In genomic region chr7:99559276-99559915, GRCh38 we compare ENCODE assay signal across 9 cellular contexts. TPM values are rescaled to one million over a fixed set of nuclear protein-coding genes. Genes with fewer than 3 reads are reported as not detected.
DNase-seq lines count a peak whose midpoint lies in the region; ATAC-seq and TF ChIP-seq lines count a peak whose summit lies in the region.
"Had no signal": no experiment of that assay in that cellular context is flagged by ENCODE, and none has a peak within 500 bp of the region (broad histone marks: within the 10 kb centered on the region; RNA-seq: fewer than 3 reads in every experiment).

No MANE protein-coding gene starts in this region.

- H3K4me1 ChIP-seq in HUES6 (ENCODE audit: control insufficient read depth, insufficient read depth, low read length) (peaks cover 9% of the 10 kb centered on the region; the same call in 1 of the 2 replicates), stomach (peaks cover 18 to 64% (median 52%) of the 10 kb centered on the region in 4 donors)

- H3K36me3 ChIP-seq in HUES6 (ENCODE audit: control insufficient read depth, insufficient read depth, low read length), result peaks cover 47% of the 10 kb centered on the region
- peaks cover 40 to 66% (median 61%) of the 10 kb centered on the region in 4 donors for H3K36me3 ChIP-seq in stomach

- H3K27me3 ChIP-seq in HUES6 (ENCODE audit: control insufficient read depth, insufficient read depth, low read length) (no peaks in the 10 kb centered on the region), stomach (no peaks in the 10 kb centered on the region)

- peak overlapping the region; percentile 94 for H3K27ac ChIP-seq in HUES6 (ENCODE audit: low read depth, low read length)
- peak overlapping the region; percentile 91 to 99 (median 98) for H3K27ac ChIP-seq in stomach

- TF ChIP-seq EP300 in stomach (IDR thresholded peaks at IDR 0.05), result no peak

- H3K4me3 ChIP-seq in HUES6 (ENCODE audit: low read depth, low read length) (peak overlapping the region; percentile 94), iPS-18c (ENCODE audit: insufficient read depth, low read depth, low read length) (peak overlapping the region; percentile 100), stomach (peak overlapping the region; percentile 74 to 93 (median 85))

- H3K36me3 Mint-ChIP-seq in activated naive CD4-positive, alpha-beta T cell treated with anti-CD3 and anti-CD28 coated beads, Interleukin-2, amount 50 U/mL, for 72 hours, result peaks cover 45 to 58% of the 10 kb centered on the region in 2 donors

- no peak for TF ChIP-seq POLR2A in stomach (IDR thresholded peaks at IDR 0.05)

- H3K9me3 ChIP-seq in HUES6 (ENCODE audit: control insufficient read depth, insufficient read depth, low read depth, low read length) (no peaks in the 10 kb centered on the region), iPS-18c (ENCODE audit: control insufficient read depth, insufficient read depth, low read length) (no peaks in the 10 kb centered on the region), stomach (no peaks in the 10 kb centered on the region)

- TF ChIP-seq CTCF in stomach (IDR thresholded peaks at IDR 0.05), result no peak

- H3K9ac ChIP-seq in HUES6 (ENCODE audit: low read length), result peak overlapping the region; percentile 100

- no peak for DNase-seq in activated naive CD4-positive, alpha-beta T cell treated with anti-CD3 and anti-CD28 coated beads, Interleukin-2, amount 50 U/mL, for 72 hours (ENCODE audit: low spot score in 2 of 2)
- DNase-seq in stomach, result no peak
- no peak for DNase-seq in activated effector memory CD4-positive, alpha-beta T cell treated with Interleukin-2 at 50 U/mL for 16 hours
- DNase-seq in NCI-H187 treated with DMSO at 0.1 percent for 48 hours (lab: John Stamatoyannopoulos, UW), result no peak
- DNase-seq in DMS 273 (lab: John Stamatoyannopoulos, UW; ENCODE audit: unreplicated experiment), result no peak
- DNase-seq in foreskin melanocyte, result no peak

- peak overlapping the region; percentile 97 to 100 for H3K27ac Mint-ChIP-seq in activated naive CD4-positive, alpha-beta T cell treated with anti-CD3 and anti-CD28 coated beads, Interleukin-2, amount 50 U/mL, for 72 hours

- 23 to 29% (median 23%) methylated on average over 24 of the region's 24 CpGs for WGBS in stomach, 5 donors

- ATAC-seq in activated naive CD4-positive, alpha-beta T cell treated with anti-CD3 and anti-CD28 coated beads, Interleukin-2, amount 50 U/mL, for 72 hours, result no peak

- intact Hi-C loops in stomach (cut with DNase I; ENCODE audit: low total_unique reads), result loop anchor here (10.0 kb wide), 1 partner anchor 55 kb away; the partner anchor contains the start of genes ZKSCAN5 and ZNF394

- no peaks in the 10 kb centered on the region for H3K9me3 Mint-ChIP-seq in activated naive CD4-positive, alpha-beta T cell treated with anti-CD3 and anti-CD28 coated beads, Interleukin-2, amount 50 U/mL, for 72 hours

RNA-seq across cellular contexts. Expression of gene ZNF655, which starts 1.0 kb away (rescaled TPM):
- total RNA-seq in activated naive CD4-positive, alpha-beta T cell treated with anti-CD3 and anti-CD28 coated beads, Interleukin-2, amount 50 U/mL, for 72 hours, result 10 to 100 TPM; 50.8 to 66.7 TPM
- 100 to 1,000 TPM in 2 of 5 donors, 10 to 100 TPM in 3; 55.8 to 162 (median 94.5) TPM for total RNA-seq in stomach
- 10 to 100 TPM; 33.0 to 41.2 (median 37.5) TPM for polyA plus RNA-seq in stomach

RNA-seq across cellular contexts. Expression of gene FAM200A, which starts 7.5 kb away (rescaled TPM):
- 1 to 10 TPM; 2.2 to 5.4 TPM for total RNA-seq in activated naive CD4-positive, alpha-beta T cell treated with anti-CD3 and anti-CD28 coated beads, Interleukin-2, amount 50 U/mL, for 72 hours
- 10 to 100 TPM in 1 of 5 donors, 1 to 10 TPM in 2, under 1 TPM in 2; 0.45 to 35.9 (median 3.3) TPM for total RNA-seq in stomach
- 1 to 10 TPM; 3.1 to 4.2 (median 3.5) TPM for polyA plus RNA-seq in stomach

RNA-seq across cellular contexts. Expression of gene TMEM225B, which starts 38.7 kb away (rescaled TPM):
- 1 to 10 TPM in 1 of 2 donors, under 1 TPM in 1; 0.76 to 4.1 TPM for total RNA-seq in activated naive CD4-positive, alpha-beta T cell treated with anti-CD3 and anti-CD28 coated beads, Interleukin-2, amount 50 U/mL, for 72 hours
- 1 to 10 TPM in 1 of 5 donors, under 1 TPM in 1, not detected in 3; 0.73 to 4.3 TPM for total RNA-seq in stomach
- 1 to 10 TPM in 1 of 3 donors, under 1 TPM in 1, not detected in 1; 0.75 to 1.2 TPM for polyA plus RNA-seq in stomach
- total RNA-seq: pulmonary artery endothelial cell had no signal

RNA-seq across cellular contexts. Expression of gene ZKSCAN5, which starts 54.9 kb away (rescaled TPM):
- 10 to 100 TPM in 1 of 2 donors, 1 to 10 TPM in 1; 9.6 to 14.0 TPM for total RNA-seq in activated naive CD4-positive, alpha-beta T cell treated with anti-CD3 and anti-CD28 coated beads, Interleukin-2, amount 50 U/mL, for 72 hours
- 10 to 100 TPM in 1 of 5 donors, 1 to 10 TPM in 3, under 1 TPM in 1; 0.58 to 11.4 (median 4.0) TPM for total RNA-seq in stomach
- 1 to 10 TPM; 2.7 to 3.8 (median 2.9) TPM for polyA plus RNA-seq in stomach

RNA-seq across cellular contexts. Expression of gene ZSCAN25, which starts 57.4 kb away (rescaled TPM):
- 10 to 100 TPM; 30.7 to 31.8 TPM for total RNA-seq in activated naive CD4-positive, alpha-beta T cell treated with anti-CD3 and anti-CD28 coated beads, Interleukin-2, amount 50 U/mL, for 72 hours
- 10 to 100 TPM; 10.7 to 16.2 (median 12.3) TPM for total RNA-seq in stomach
- polyA plus RNA-seq in stomach, result 1 to 10 TPM; 3.5 to 4.1 (median 3.7) TPM
